Comparison of ENCODE assay signal across 8 cellular contexts in the genomic region with DNA sequence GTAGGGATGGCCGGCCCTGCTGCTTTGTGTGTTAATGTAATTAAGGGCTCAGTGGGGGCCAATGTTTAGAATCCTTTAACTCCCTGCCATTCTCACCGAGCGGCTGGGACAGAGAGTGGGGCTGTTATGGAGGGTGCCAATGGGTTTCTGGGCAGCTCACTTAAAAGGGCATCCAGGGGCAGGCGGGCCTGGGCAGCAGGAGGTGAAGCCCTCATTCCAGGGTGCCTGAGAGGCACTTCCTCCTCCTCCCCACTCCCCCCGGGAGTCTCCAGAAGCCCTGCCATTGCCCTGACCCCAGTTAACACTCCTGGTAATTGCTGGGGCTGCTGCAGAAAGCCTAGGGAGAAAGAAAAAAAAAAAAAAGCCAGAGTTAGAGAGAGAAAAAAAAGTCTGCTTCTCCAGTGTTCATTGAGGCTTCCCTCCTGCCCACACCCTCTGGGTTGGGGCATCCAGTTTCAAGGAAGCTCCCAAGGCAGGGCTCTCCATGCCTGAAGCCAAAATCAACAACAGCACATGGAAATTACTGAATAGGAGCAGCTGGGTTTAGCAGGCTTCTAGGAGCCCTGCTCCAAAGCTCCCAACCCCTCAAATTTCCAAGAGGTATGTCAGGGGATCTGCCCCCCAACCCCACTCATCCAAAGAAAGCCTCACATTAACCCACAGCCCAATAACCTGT. TPM values are rescaled to one million over a fixed set of nuclear protein-coding genes. Genes with fewer than 3 reads are reported as not detected.
DNase-seq lines count a peak whose midpoint lies in the region; ATAC-seq, FAIRE-seq and TF ChIP-seq lines count a peak whose summit lies in the region.

No MANE protein-coding gene starts in this region.

- H3K4me3 ChIP-seq in brain microvascular endothelial cell (ENCODE audit: low read depth, low read length) = no peak overlapping the region

- no peak for TF ChIP-seq CTCF in brain microvascular endothelial cell (IDR thresholded peaks at IDR 0.05; ENCODE audit: low read depth, low read length, missing control alignments)

- ATAC-seq in Right ventricle myocardium inferior (peak; percentile 75), left colon (peak; percentile 91), HG03135 (IDR thresholded peaks at IDR 0.05; ENCODE audit: unreplicated experiment) (no peak)

- DNase-seq in Right ventricle myocardium inferior (ENCODE audit: missing footprints) (no peak), cardiac septum (ENCODE audit: low spot score) (no peak), brain microvascular endothelial cell (peak; percentile 30), left colon (peak in 1 of 2 donors; percentile 62), GM12892 (ENCODE audit: insufficient read length) (no peak), activated gamma-delta T cell (lab: John Stamatoyannopoulos, UW) (no peak), NCI-H1048 (lab: John Stamatoyannopoulos, UW) (no peak)

- H3K36me3 ChIP-seq in brain microvascular endothelial cell (replicated peaks) = no peaks in the 10 kb centered on the region

- H3K27me3 ChIP-seq in brain microvascular endothelial cell (replicated peaks) = no peaks in the 10 kb centered on the region

- in situ Hi-C loops in brain microvascular endothelial cell (cut with HindIII; ENCODE audit: low pct_ligation_motif_present, low sequenced_read_pairs) = no loop called here

- intact Hi-C loops in Right ventricle myocardium inferior (cut with DNase I) = no loop called here
- intact Hi-C loops in cardiac septum (cut with DNase I) = no loop called here
- intact Hi-C loops in left colon (cut with DNase I, micrococcal nuclease) = no loop called here

- FAIRE-seq in GM12892 (lab: Jason Lieb, UNC) = no peak

- TF ChIP-seq POLR2A in GM12892 (IDR thresholded peaks at IDR 0.05; ENCODE audit: low read depth, low read length) = no peak

- no peak overlapping the region for H3K27ac ChIP-seq in brain microvascular endothelial cell

RNA-seq across cellular contexts. Expression of gene CUEDC1, which starts 28.0 kb away (rescaled TPM):
- total RNA-seq in Right ventricle myocardium inferior = 49.1 TPM
- total RNA-seq in cardiac septum = 46.6 TPM
- total RNA-seq in left colon = 10 to 100 TPM; 16.5 to 29.6 TPM
- 1.2 TPM for polyA plus RNA-seq in GM12892 (2012; ENCODE audit: missing spikeins)
